Comparison of ENCODE assay signal across 26 cellular contexts in genomic region chr9:5874048-5874447, GRCh38. TPM values are rescaled to one million over a fixed set of nuclear protein-coding genes. Genes with fewer than 3 reads are reported as not detected.
"Had no signal": no experiment of that assay in that cellular context is flagged by ENCODE, and none has a peak within 500 bp of the region (broad histone marks: within the 10 kb centered on the region; RNA-seq: fewer than 3 reads in every experiment).

No MANE protein-coding gene starts in this region.

- H3K4me1 ChIP-seq: breast epithelium, Peyer's patch, SJSA1 had no signal

- FAIRE-seq: TTC549 had no signal

- H3K36me3 ChIP-seq: breast epithelium, MG63, Peyer's patch, SJSA1 had no signal

- H3K27ac ChIP-seq: breast epithelium, Peyer's patch, SJSA1 had no signal

- H3K9me3 Mint-ChIP-seq: activated T-cell treated with anti-CD3 and anti-CD28 coated beads, Interleukin-2, amount 50 U/mL, for 4 hours had no signal

- ATAC-seq: activated CD4-positive, CD25-positive, alpha-beta regulatory T cell treated with anti-CD3 and anti-CD28 coated beads, Interleukin-2, amount 50 U/mL, for 24 hours; activated T-cell treated with anti-CD3 and anti-CD28 coated beads, Interleukin-2, amount 50 U/mL, for 4 hours had no signal

- DNase-seq: activated CD4-positive, alpha-beta T cell treated with anti-CD3 and anti-CD28 coated beads for 48 hours; activated CD4-positive, alpha-beta T cell treated with anti-CD3 and anti-CD28 coated beads, Interleukin-2, amount 50 U/mL, for 4 hours; activated CD8-positive, alpha-beta memory T cell treated with anti-CD3 and anti-CD28 coated beads for 24 hours; activated gamma-delta T cell; activated naive CD4-positive, alpha-beta T cell treated with anti-CD3 and anti-CD28 coated beads, Interleukin-2, amount 50 U/mL, for 16 hours; activated T-cell treated with anti-CD3 and anti-CD28 coated beads, Interleukin-2, amount 50 U/mL, for 4 hours; aorta; caudate nucleus; MG63; MV-4-11; NCI-H1092 treated with DMSO at 0.1 percent for 48 hours; NCI-H1417 treated with DMSO at 0.1 percent for 48 hours; NCI-H1694; NCI-H2029; NCI-H2107; NCI-H2171 treated with DMSO at 0.1 percent for 48 hours; NCI-H526 treated with DMSO at 0.1 percent for 48 hours; NCI-H82; Peyer's patch; SHP77; T-helper 9 cell had no signal

- H3K27me3 ChIP-seq: breast epithelium, MG63, Peyer's patch, SJSA1 had no signal

- H3K4me3 ChIP-seq: breast epithelium, MG63, Peyer's patch, SJSA1 had no signal

- H3K9me3 ChIP-seq: breast epithelium, MG63, Peyer's patch, SJSA1 had no signal

- H3K4me3 Mint-ChIP-seq: activated T-cell treated with anti-CD3 and anti-CD28 coated beads, Interleukin-2, amount 50 U/mL, for 4 hours had no signal

RNA-seq across cellular contexts. Expression of gene MLANA, which starts 16.6 kb away (rescaled TPM):
- total RNA-seq: activated T-cell treated with anti-CD3 and anti-CD28 coated beads, Interleukin-2, amount 50 U/mL, for 4 hours; aorta; breast epithelium; NCI-H460; Peyer's patch; SJSA1 had no signal
